In the genomic region with DNA sequence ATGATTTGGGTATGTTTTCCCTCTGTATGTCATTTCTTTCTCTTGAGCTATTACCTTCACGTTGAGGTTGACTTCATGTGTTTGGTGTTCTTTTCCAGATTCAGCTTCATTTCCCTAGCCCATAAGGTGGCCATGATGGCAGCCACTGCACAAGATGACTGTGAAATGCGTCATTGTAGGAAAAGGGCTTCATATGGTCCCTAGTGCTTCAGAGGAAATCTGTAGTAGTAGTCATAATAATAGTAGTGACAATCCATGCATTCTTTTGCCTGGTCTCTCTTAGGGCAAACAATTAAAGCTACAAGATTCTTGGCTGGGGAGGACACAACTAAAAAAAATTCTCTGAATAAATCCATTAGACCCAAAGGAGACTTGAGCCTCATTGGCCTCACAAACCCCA, we compare ENCODE assay signal across 16 cellular contexts. TPM values are rescaled to one million over a fixed set of nuclear protein-coding genes. Genes with fewer than 3 reads are reported as not detected.
"Had no signal": no experiment of that assay in that cellular context is flagged by ENCODE, and none has a peak within 500 bp of the region (broad histone marks: within the 10 kb centered on the region; RNA-seq: fewer than 3 reads in every experiment).

No MANE protein-coding gene starts in this region.

- H3K27ac ChIP-seq: left lung had no signal

- H3K27ac Mint-ChIP-seq: activated CD8-positive, alpha-beta T cell treated with anti-CD3 and anti-CD28 coated beads for 36 hours; activated naive CD8-positive, alpha-beta T cell treated with anti-CD3 and anti-CD28 coated beads, Interleukin-2, amount 50 U/mL, for 24 hours; memory B cell; natural killer cell; type B pancreatic cell had no signal

- H3K36me3 Mint-ChIP-seq: memory B cell, natural killer cell, type B pancreatic cell had no signal

- H3K4me3 Mint-ChIP-seq: activated CD8-positive, alpha-beta T cell treated with anti-CD3 and anti-CD28 coated beads for 36 hours; activated naive CD8-positive, alpha-beta T cell treated with anti-CD3 and anti-CD28 coated beads, Interleukin-2, amount 50 U/mL, for 24 hours; memory B cell; natural killer cell; type B pancreatic cell had no signal

- H3K4me3 ChIP-seq: left lung had no signal

- H3K9me3 ChIP-seq: left lung had no signal

- ATAC-seq: activated CD8-positive, alpha-beta T cell treated with anti-CD3 and anti-CD28 coated beads for 36 hours; activated naive CD8-positive, alpha-beta T cell treated with anti-CD3 and anti-CD28 coated beads, Interleukin-2, amount 50 U/mL, for 24 hours; esophagus mucosa; left lung; natural killer cell had no signal

- DNase-seq: activated CD8-positive, alpha-beta memory T cell treated with anti-CD3 and anti-CD28 coated beads, Interleukin-2, amount 50 U/mL, for 4 hours; activated CD8-positive, alpha-beta T cell treated with anti-CD3 and anti-CD28 coated beads for 36 hours; activated naive CD4-positive, alpha-beta T cell; activated naive CD8-positive, alpha-beta T cell treated with anti-CD3 and anti-CD28 coated beads, Interleukin-2, amount 50 U/mL, for 24 hours; hypothalamus; kidney; left lung; natural killer cell; posterior cingulate gyrus; retina; stimulated activated CD4-positive, alpha-beta T cell treated with anti-CD3 and anti-CD28 coated beads, Interleukin-4, amount 100 ng/mL, for 24 hours; stimulated activated naive CD4-positive, alpha-beta T cell treated with Interleukin-2 at 50 U/mL for 16 hours; T1000 had no signal

- H3K36me3 ChIP-seq: left lung had no signal

- H3K9me3 Mint-ChIP-seq: activated CD8-positive, alpha-beta T cell treated with anti-CD3 and anti-CD28 coated beads for 36 hours; activated naive CD8-positive, alpha-beta T cell treated with anti-CD3 and anti-CD28 coated beads, Interleukin-2, amount 50 U/mL, for 24 hours; memory B cell; natural killer cell; type B pancreatic cell had no signal

- H3K27me3 ChIP-seq: left lung had no signal

RNA-seq across cellular contexts. Expression of a gene that starts 28.4 kb away (rescaled TPM):
- total RNA-seq: natural killer cell had no signal
